8 cellular contexts compared by ENCODE assay signal in genomic region chr11:31509017-31509411, GRCh38. TPM values are rescaled to one million over a fixed set of nuclear protein-coding genes. Genes with fewer than 3 reads are reported as not detected.
DNase-seq lines count a peak whose midpoint lies in the region; ATAC-seq and TF ChIP-seq lines count a peak whose summit lies in the region.

No MANE protein-coding gene starts in this region.

- CTCF ChIA-PET in activated CD8-positive, alpha-beta memory T cell treated with anti-CD3 and anti-CD28 coated beads, Interleukin-2, amount 10 ng/mL, durations not matched to agents 7 days and 5 days (lab: Charles Lee) = no interaction called here

- H3K27ac Mint-ChIP-seq in activated CD8-positive, alpha-beta memory T cell treated with anti-CD3 and anti-CD28 coated beads, Interleukin-2, amount 10 ng/mL, durations not matched to agents 7 days and 5 days = peak overlapping the region; percentile 93
- peak overlapping the region; percentile 94 for H3K27ac Mint-ChIP-seq in osteocyte (ENCODE audit: unreplicated experiment)

- H3K27ac ChIP-seq in RWPE2 (ENCODE audit: poor library complexity, severe bottlenecking) (no peak overlapping the region), esophagus squamous epithelium (peak overlapping the region; percentile 84 to 89 (median 87))

- H3K27me3 Mint-ChIP-seq in activated CD8-positive, alpha-beta memory T cell treated with anti-CD3 and anti-CD28 coated beads, Interleukin-2, amount 10 ng/mL, durations not matched to agents 7 days and 5 days = no peaks in the 10 kb centered on the region
- H3K27me3 Mint-ChIP-seq in osteocyte (ENCODE audit: unreplicated experiment) = no peaks in the 10 kb centered on the region

- intact Hi-C loops in esophagus squamous epithelium (cut with DNase I) = no loop called here

- peaks cover 26% of the 10 kb centered on the region for H3K4me1 Mint-ChIP-seq in activated CD8-positive, alpha-beta memory T cell treated with anti-CD3 and anti-CD28 coated beads, Interleukin-2, amount 10 ng/mL, durations not matched to agents 7 days and 5 days
- peaks cover 22% of the 10 kb centered on the region for H3K4me1 Mint-ChIP-seq in osteocyte (ENCODE audit: unreplicated experiment)

- H3K9me3 Mint-ChIP-seq in activated CD8-positive, alpha-beta memory T cell treated with anti-CD3 and anti-CD28 coated beads, Interleukin-2, amount 10 ng/mL, durations not matched to agents 7 days and 5 days (ENCODE audit: low read depth) = no peaks in the 10 kb centered on the region
- no peaks in the 10 kb centered on the region for H3K9me3 Mint-ChIP-seq in osteocyte (ENCODE audit: unreplicated experiment)

- H3K36me3 ChIP-seq in RWPE2 (ENCODE audit: low read depth) = peaks cover 15% of the 10 kb centered on the region
- H3K36me3 ChIP-seq in esophagus squamous epithelium = no peaks in the 10 kb centered on the region

- peaks cover 22% of the 10 kb centered on the region for H3K4me1 ChIP-seq in RWPE2 (ENCODE audit: insufficient read depth, poor library complexity, severe bottlenecking)
- H3K4me1 ChIP-seq in esophagus squamous epithelium = peaks cover 0 to 38% (median 10%) of the 10 kb centered on the region in 3 donors

- H3K4me3 ChIP-seq in RWPE2 (ENCODE audit: severe bottlenecking) = peak overlapping the region; percentile 80
- H3K4me3 ChIP-seq in esophagus squamous epithelium = peak overlapping the region; percentile 85 to 94 (median 86)

- H3K36me3 Mint-ChIP-seq in activated CD8-positive, alpha-beta memory T cell treated with anti-CD3 and anti-CD28 coated beads, Interleukin-2, amount 10 ng/mL, durations not matched to agents 7 days and 5 days = peaks cover 15% of the 10 kb centered on the region
- H3K36me3 Mint-ChIP-seq in osteocyte (ENCODE audit: unreplicated experiment) = peaks cover 7% of the 10 kb centered on the region

- DNase-seq in activated CD8-positive, alpha-beta memory T cell treated with anti-CD3 and anti-CD28 coated beads, Interleukin-2, amount 10 ng/mL, durations not matched to agents 7 days and 5 days = no peak
- DNase-seq in activated CD8-positive, alpha-beta memory T cell treated with anti-CD3 and anti-CD28 coated beads, Interleukin-2, amount 50 U/mL, for 48 hours = no peak
- DNase-seq in RWPE2 (ENCODE audit: low spot score) (no peak), esophagus squamous epithelium (lab: John Stamatoyannopoulos, UW) (no peak), osteocyte (ENCODE audit: extremely low spot score, unreplicated experiment) (no peak), HuH-7.5 (ENCODE audit: low spot score) (no peak), NCI-H446 treated with DMSO at 0.1 percent for 48 hours (lab: John Stamatoyannopoulos, UW) (no peak)

- WGBS in esophagus squamous epithelium, 2 donors = 3% methylated on average over 8 of the region's 8 CpGs

- TF ChIP-seq CTCF in RWPE2 (IDR thresholded peaks at IDR 0.05; ENCODE audit: poor library complexity, severe bottlenecking) = no peak
- no peak for TF ChIP-seq CTCF in esophagus squamous epithelium (IDR thresholded peaks at IDR 0.05)
- no peak for TF ChIP-seq CTCF in osteocyte (IDR thresholded peaks at IDR 0.05)

- H3K9me3 ChIP-seq in RWPE2 (ENCODE audit: severe bottlenecking) (no peaks in the 10 kb centered on the region), esophagus squamous epithelium (no peaks in the 10 kb centered on the region)

- H3K27me3 ChIP-seq in RWPE2 (ENCODE audit: insufficient read depth, poor library complexity, severe bottlenecking) (no peaks in the 10 kb centered on the region), esophagus squamous epithelium (no peaks in the 10 kb centered on the region)

- TF ChIP-seq POLR2A in esophagus squamous epithelium (IDR thresholded peaks at IDR 0.05) = no peak

- peak overlapping the region; percentile 95 for H3K4me3 Mint-ChIP-seq in activated CD8-positive, alpha-beta memory T cell treated with anti-CD3 and anti-CD28 coated beads, Interleukin-2, amount 10 ng/mL, durations not matched to agents 7 days and 5 days
- peak overlapping the region; percentile 97 for H3K4me3 Mint-ChIP-seq in osteocyte (ENCODE audit: unreplicated experiment)

- ATAC-seq in activated CD8-positive, alpha-beta memory T cell treated with anti-CD3 and anti-CD28 coated beads, Interleukin-2, amount 10 ng/mL, durations not matched to agents 7 days and 5 days = peak; percentile 8
- ATAC-seq in HG02642 (IDR thresholded peaks at IDR 0.05; ENCODE audit: poor library complexity, unreplicated experiment) = peak; percentile 5
- peak; percentile 3; the same call in 2 of the 3 replicates for ATAC-seq in RWPE2 (ENCODE audit: low read depth)

RNA-seq across cellular contexts. Expression of gene IMMP1L, which starts 0.4 kb away (rescaled TPM):
- total RNA-seq in activated CD8-positive, alpha-beta memory T cell treated with anti-CD3 and anti-CD28 coated beads, Interleukin-2, amount 10 ng/mL, durations not matched to agents 7 days and 5 days = 10 to 100 TPM; 15.2 to 19.9 TPM
- 10 to 100 TPM in 3 of 4 donors, 1 to 10 TPM in 1; 6.5 to 30.5 (median 12.5) TPM for total RNA-seq in esophagus squamous epithelium
- total RNA-seq in osteocyte = 19.8 and 26.5 TPM in 2 replicates

RNA-seq across cellular contexts. Expression of gene ELP4, which starts 0.6 kb away (rescaled TPM):
- total RNA-seq in activated CD8-positive, alpha-beta memory T cell treated with anti-CD3 and anti-CD28 coated beads, Interleukin-2, amount 10 ng/mL, durations not matched to agents 7 days and 5 days = 10 to 100 TPM; 20.7 to 23.7 TPM
- total RNA-seq in esophagus squamous epithelium = 10 to 100 TPM; 15.7 to 24.6 (median 23.9) TPM
- 13.6 and 15.0 TPM in 2 replicates for total RNA-seq in osteocyte
